8 cellular contexts compared by ENCODE assay signal in the genomic region with DNA sequence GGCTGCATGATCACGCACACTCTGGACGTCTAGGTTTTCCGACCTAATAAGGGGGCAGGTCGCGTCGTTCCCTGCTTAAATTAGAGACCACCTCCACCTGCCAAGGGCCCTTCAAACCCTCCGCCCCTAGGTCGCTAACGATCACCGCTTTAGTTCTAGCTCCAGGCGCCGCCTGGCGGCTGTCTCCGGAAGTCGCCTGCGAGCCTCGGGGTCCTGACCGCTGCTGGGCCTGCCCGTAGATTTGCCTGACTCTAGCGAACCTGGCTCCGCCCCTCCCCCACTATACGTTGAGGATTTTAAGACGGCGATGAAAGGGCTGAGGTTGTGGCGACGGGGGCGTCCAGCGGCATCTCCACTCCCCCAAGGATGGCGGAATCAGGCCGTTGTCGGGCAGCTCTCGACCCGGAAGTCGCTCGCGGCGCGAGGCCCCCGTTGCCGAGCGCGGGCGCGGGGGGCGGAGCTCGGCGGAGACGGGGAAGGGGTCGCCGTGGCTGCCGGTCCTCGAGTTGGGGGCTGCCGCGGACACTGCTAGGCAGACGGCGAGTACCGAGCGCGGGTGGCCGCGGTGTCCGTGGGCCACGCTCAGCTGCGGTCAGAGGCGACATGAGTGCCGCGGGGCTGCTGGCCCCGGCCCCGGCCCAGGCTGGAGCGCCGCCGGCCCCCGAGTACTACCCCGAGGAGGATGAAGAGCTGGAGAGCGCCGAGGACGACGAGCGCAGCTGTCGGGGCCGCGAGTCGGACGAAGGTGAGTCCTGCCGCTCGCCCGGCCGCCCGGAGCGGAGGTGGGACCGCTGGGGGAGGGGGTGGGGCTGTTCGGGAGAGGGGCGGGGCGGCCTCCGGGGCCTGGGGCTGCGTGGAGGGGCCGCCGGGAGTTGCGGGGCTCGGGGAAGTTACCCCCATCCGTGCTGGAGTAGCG. TPM values are rescaled to one million over a fixed set of nuclear protein-coding genes. Genes with fewer than 3 reads are reported as not detected.
DNase-seq lines count a peak whose midpoint lies in the region; ATAC-seq and TF ChIP-seq lines count a peak whose summit lies in the region.

A gene with protein sequence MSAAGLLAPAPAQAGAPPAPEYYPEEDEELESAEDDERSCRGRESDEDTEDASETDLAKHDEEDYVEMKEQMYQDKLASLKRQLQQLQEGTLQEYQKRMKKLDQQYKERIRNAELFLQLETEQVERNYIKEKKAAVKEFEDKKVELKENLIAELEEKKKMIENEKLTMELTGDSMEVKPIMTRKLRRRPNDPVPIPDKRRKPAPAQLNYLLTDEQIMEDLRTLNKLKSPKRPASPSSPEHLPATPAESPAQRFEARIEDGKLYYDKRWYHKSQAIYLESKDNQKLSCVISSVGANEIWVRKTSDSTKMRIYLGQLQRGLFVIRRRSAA (plus strand): TSS at position 467 of the 916 bp plus-strand sequence. CDS start 137 bp downstream, at position 604.

- POLR2A ChIA-PET in activated CD4-positive, alpha-beta memory T cell treated with anti-CD3 and anti-CD28 coated beads for 36 hours (lab: Charles Lee): interaction anchor here (0.8 to 2.7 kb wide), 9 partner anchors 18 to 315 kb away, joined by 3 to 14 read pairs (median 6); partner anchors contain the start of genes PEBP1 and WSB2

- DNase-seq in NCI-H82 treated with DMSO at 0.1 percent for 48 hours (lab: John Stamatoyannopoulos, UW; ENCODE audit: unreplicated experiment): peak; percentile 84
- peak; percentile 95 for DNase-seq in activated CD4-positive, alpha-beta memory T cell treated with anti-CD3 and anti-CD28 coated beads for 36 hours
- DNase-seq in dermis blood vessel endothelial cell: peak; percentile 87
- DNase-seq in left lung: peak; percentile 92 to 97
- peak; percentile 91 for DNase-seq in stimulated activated CD4-positive, alpha-beta T cell treated with anti-CD3 and anti-CD28 coated beads, Interleukin-2, amount 100 ng/mL, for 4 hours (ENCODE audit: low read depth)

- peak; percentile 99 for TF ChIP-seq CTCF in GM12874 (IDR thresholded peaks at IDR 0.05; ENCODE audit: insufficient read depth, low read depth, low read length)
- TF ChIP-seq CTCF in left lung (IDR thresholded peaks at IDR 0.05): peak; percentile 95 to 97

- peaks cover 34% of the 10 kb centered on the region for H3K4me1 Mint-ChIP-seq in activated CD4-positive, alpha-beta memory T cell treated with anti-CD3 and anti-CD28 coated beads for 36 hours (ENCODE audit: low read depth)

- peaks cover 4 to 45% of the 10 kb centered on the region in 2 donors for H3K4me1 ChIP-seq in left lung

- CTCF ChIA-PET in activated CD4-positive, alpha-beta memory T cell treated with anti-CD3 and anti-CD28 coated beads for 36 hours (lab: Charles Lee): interaction anchor here (0.6 to 4.6 kb wide), 56 partner anchors 8 to 1297 kb away, joined by 3 to 113 read pairs (median 5); partner anchors contain the start of genes PEBP1 and PRKAB1

- ATAC-seq in HG03442 (IDR thresholded peaks at IDR 0.05; ENCODE audit: unreplicated experiment) (peak; percentile 24), left lung (peak; percentile 70), HG02938 (IDR thresholded peaks at IDR 0.05; ENCODE audit: unreplicated experiment) (no peak)

- H3K27me3 Mint-ChIP-seq in activated CD4-positive, alpha-beta memory T cell treated with anti-CD3 and anti-CD28 coated beads for 36 hours: no peaks in the 10 kb centered on the region

- no peaks in the 10 kb centered on the region for H3K27me3 ChIP-seq in left lung

- peaks cover 6% of the 10 kb centered on the region for H3K36me3 Mint-ChIP-seq in activated CD4-positive, alpha-beta memory T cell treated with anti-CD3 and anti-CD28 coated beads for 36 hours

- intact Hi-C loops in activated CD4-positive, alpha-beta memory T cell treated with anti-CD3 and anti-CD28 coated beads for 36 hours (cut with micrococcal nuclease): loop anchor here (1.0 to 10.0 kb wide), 6 partner anchors 194 to 1288 kb away; partner anchors contain the start of genes PRKAB1 and WSB2
- intact Hi-C loops in left lung (cut with DNase I): loop anchor here in 1 of 2 donors (5.0 kb wide), 1 partner anchor 194 kb away; no protein-coding TSS in a partner anchor

- H3K4me3 ChIP-seq in left lung: peak within 1 kb of the TSS; percentile 97 to 98

- H3K9me3 Mint-ChIP-seq in activated CD4-positive, alpha-beta memory T cell treated with anti-CD3 and anti-CD28 coated beads for 36 hours: no peaks in the 10 kb centered on the region

- H3K36me3 ChIP-seq in left lung: peaks cover 0 to 28% of the 10 kb centered on the region in 2 donors

- no peaks in the 10 kb centered on the region for H3K9me3 ChIP-seq in left lung

- peak within 1 kb of the TSS; percentile 90 for H3K4me3 Mint-ChIP-seq in activated CD4-positive, alpha-beta memory T cell treated with anti-CD3 and anti-CD28 coated beads for 36 hours

- H3K27ac Mint-ChIP-seq in activated CD4-positive, alpha-beta memory T cell treated with anti-CD3 and anti-CD28 coated beads for 36 hours: peak within 1 kb of the TSS; percentile 99

- peak within 1 kb of the TSS; percentile 89 to 90 for H3K27ac ChIP-seq in left lung

RNA-seq across cellular contexts. Expression of the gene that starts here (rescaled TPM):
- 10 to 100 TPM; 20.6 to 22.0 TPM for total RNA-seq in activated CD4-positive, alpha-beta memory T cell treated with anti-CD3 and anti-CD28 coated beads for 36 hours
- total RNA-seq in dermis blood vessel endothelial cell: 32.3 and 33.0 TPM in 2 replicates
- total RNA-seq in left lung: 10 to 100 TPM; 23.6 to 27.9 TPM
